ENCODE assay signal across 8 cellular contexts in the genomic region with DNA sequence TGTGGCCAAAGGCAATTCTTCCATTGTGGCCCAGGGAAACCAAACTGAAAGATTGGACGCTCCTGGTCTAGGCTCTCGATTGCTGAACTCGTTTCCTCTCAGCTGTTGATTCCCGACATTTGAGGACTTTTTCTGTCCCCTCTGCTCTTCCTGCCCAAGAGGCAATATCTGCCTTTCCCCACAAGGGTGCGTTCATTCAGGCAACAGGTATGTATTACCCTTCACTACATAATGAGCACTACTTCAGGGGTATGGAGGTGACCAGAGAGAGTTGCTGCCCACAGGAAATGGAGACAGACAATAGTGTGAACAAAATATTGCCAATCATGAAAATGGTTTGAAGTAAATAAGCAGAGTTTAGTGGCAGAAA. TPM values are rescaled to one million over a fixed set of nuclear protein-coding genes. Genes with fewer than 3 reads are reported as not detected.
A peak's percentile ranks its signal among the peaks of the same experiment; 100 is the strongest.
DNase-seq lines count a peak whose midpoint lies in the region; ATAC-seq, FAIRE-seq and TF ChIP-seq lines count a peak whose summit lies in the region.

No MANE protein-coding gene starts in this region.

- no peak overlapping the region for H3K27ac Mint-ChIP-seq in activated CD8-positive, alpha-beta T cell treated with anti-CD3 and anti-CD28 coated beads, Interleukin-2, amount 10 ng/mL, durations not matched to agents 7 days and 5 days

- TF ChIP-seq CTCF in A549 (IDR thresholded peaks at IDR 0.05): no peak; the same call in 2 of the 3 replicates
- peak; percentile 50; the same call in 2 of the 3 replicates for TF ChIP-seq CTCF in GM12872 (IDR thresholded peaks at IDR 0.05; ENCODE audit: insufficient read depth, low read depth, low read length)

- FAIRE-seq in A549 (lab: Jason Lieb, UNC): no peak

- H3K4me3 ChIP-seq in A549: peak overlapping the region; percentile 50

- no peak for TF ChIP-seq EP300 in A549 (IDR thresholded peaks at IDR 0.05)

- 5% methylated on average over 5 of the region's 5 CpGs for WGBS in A549 (ENCODE audit: missing lambda C conversion rate)

- H3K36me3 Mint-ChIP-seq in activated CD8-positive, alpha-beta T cell treated with anti-CD3 and anti-CD28 coated beads, Interleukin-2, amount 10 ng/mL, durations not matched to agents 7 days and 5 days (ENCODE audit: low read depth): no peaks in the 10 kb centered on the region

- CTCF ChIA-PET in A549 (lab: Yijun Ruan, JAX): interaction anchor here (0.6 to 2.3 kb wide), 17 partner anchors 9 to 762 kb away, joined by 3 to 18 read pairs (median 4); a partner anchor contains a TSS
- CTCF ChIA-PET in activated CD8-positive, alpha-beta T cell treated with anti-CD3 and anti-CD28 coated beads, Interleukin-2, amount 10 ng/mL, durations not matched to agents 7 days and 5 days (lab: Charles Lee): interaction anchor here (0.7 to 1.6 kb wide), 14 partner anchors 9 to 519 kb away, joined by 3 to 10 read pairs (median 3); a partner anchor contains a TSS

- POLR2A ChIA-PET in A549 (lab: Yijun Ruan, JAX): interaction anchor here (0.5 to 0.6 kb wide), 2 partner anchors 968 to 1255 kb away, joined by 3 to 4 read pairs; no protein-coding TSS in a partner anchor
- POLR2A ChIA-PET in activated CD8-positive, alpha-beta T cell treated with anti-CD3 and anti-CD28 coated beads, Interleukin-2, amount 10 ng/mL, durations not matched to agents 7 days and 5 days (lab: Charles Lee): interaction anchor here (2.2 kb wide), 1 partner anchor 25 kb away, joined by 15 read pairs; a partner anchor contains a TSS

- no peak for TF ChIP-seq POLR2A in A549 (IDR thresholded peaks at IDR 0.05; ENCODE audit: low read length)

- H3K4me3 Mint-ChIP-seq in activated CD8-positive, alpha-beta T cell treated with anti-CD3 and anti-CD28 coated beads, Interleukin-2, amount 10 ng/mL, durations not matched to agents 7 days and 5 days: peak overlapping the region; percentile 12

- 0 out of 3 replicates have a peak, but pooled peaks cover 2% of the 10 kb centered on the region for H3K9me3 ChIP-seq in A549

- peak overlapping the region; percentile 52 to 55; a peak in 4 of 6 replicates for H3K27ac ChIP-seq in A549

- H3K9me3 Mint-ChIP-seq in activated CD8-positive, alpha-beta T cell treated with anti-CD3 and anti-CD28 coated beads, Interleukin-2, amount 10 ng/mL, durations not matched to agents 7 days and 5 days (ENCODE audit: insufficient read depth): no peaks in the 10 kb centered on the region

- in situ Hi-C loops in G401 (cut with HindIII; ENCODE audit: low sequenced_read_pairs): no loop called here

- H3K4me2 ChIP-seq in A549: peak overlapping the region; percentile 69

- peak; percentile 49 to 67 for DNase-seq in A549 (ENCODE audit: low read depth in 1 of 2, low spot score in 1 of 2)
- no peak for DNase-seq in activated CD8-positive, alpha-beta T cell treated with anti-CD3 and anti-CD28 coated beads, Interleukin-2, amount 10 ng/mL, durations not matched to agents 7 days and 5 days
- DNase-seq in left lobe of liver (ENCODE audit: low spot score): no peak
- DNase-seq in NCI-H2171 (lab: John Stamatoyannopoulos, UW): no peak
- no peak for DNase-seq in G401 (ENCODE audit: low spot score)
- DNase-seq in stimulated activated CD4-positive, alpha-beta T cell treated with anti-CD3 and anti-CD28 coated beads, Interleukin-2, amount 100 ng/mL, for 48 hours: no peak

- H3K4me1 Mint-ChIP-seq in activated CD8-positive, alpha-beta T cell treated with anti-CD3 and anti-CD28 coated beads, Interleukin-2, amount 10 ng/mL, durations not matched to agents 7 days and 5 days (ENCODE audit: low read depth): peaks cover 6% of the 10 kb centered on the region

- H3K4me1 ChIP-seq in A549: no peaks in the 10 kb centered on the region

- TF ChIP-seq RAD21 in A549 (conservative IDR thresholded peaks at IDR 0.05 in 1 of 2, IDR thresholded peaks at IDR 0.05 in 1 of 2): no peak

- ATAC-seq in A549: peak; percentile 85 to 89
- ATAC-seq in HG03460 (IDR thresholded peaks at IDR 0.05; ENCODE audit: unreplicated experiment): peak; percentile 69
- peak; percentile 82 for ATAC-seq in activated CD8-positive, alpha-beta T cell treated with anti-CD3 and anti-CD28 coated beads, Interleukin-2, amount 10 ng/mL, durations not matched to agents 7 days and 5 days
- ATAC-seq in left lobe of liver: peak; percentile 89

- H3K27me3 Mint-ChIP-seq in activated CD8-positive, alpha-beta T cell treated with anti-CD3 and anti-CD28 coated beads, Interleukin-2, amount 10 ng/mL, durations not matched to agents 7 days and 5 days (ENCODE audit: low read depth): peaks cover 13% of the 10 kb centered on the region

TF ChIP-seq in A549, 52 proteins besides CTCF, POLR2A, EP300 and RAD21:
- TF ChIP-seq RCOR1 (IDR thresholded peaks at IDR 0.05; ENCODE audit: low read depth, low read length) (no peak), PHF8 (IDR thresholded peaks at IDR 0.05; ENCODE audit: borderline replicate concordance, low read depth) (0 out of 2 replicates have a peak, but pooled peaks have one; percentile 3)

RNA-seq across cellular contexts. Expression of a gene that starts 8.2 kb away (rescaled TPM):
- polyA plus RNA-seq in A549 (2011; rRNA removed) (not detected in 2 replicates), A549 (2017; fragmentation: RNase III; extraction: RNeasy Plus Mini Kit Qiagen cat#74134 plus additional on column Dnase treatment) (not detected in 3 replicates)
- polyA plus RNA-seq in A549 (2012; cell fraction: cytosol; rRNA removed): not detected in 2 replicates
- not detected in 2 replicates for polyA plus RNA-seq in A549 (2012; cell fraction: nucleus; rRNA removed)
- not detected in 2 replicates for polyA minus RNA-seq in A549 (2011; rRNA and poly(A)+ RNA removed)
- not detected for total RNA-seq in activated CD8-positive, alpha-beta T cell treated with anti-CD3 and anti-CD28 coated beads, Interleukin-2, amount 10 ng/mL, durations not matched to agents 7 days and 5 days
- total RNA-seq in left lobe of liver: not detected
- not detected in 2 replicates for total RNA-seq in G401 (2014; rRNA removed; shearing (Covaris generic))

RNA-seq across cellular contexts. Expression of a gene that starts 24.6 kb away (rescaled TPM):
- 54.2 and 60.3 TPM in 2 replicates for polyA plus RNA-seq in A549 (2011; rRNA removed)
- 12.9 TPM in 2 replicates for polyA plus RNA-seq in A549 (2012; cell fraction: cytosol; rRNA removed)
- polyA plus RNA-seq in A549 (2012; cell fraction: nucleus; rRNA removed): 5.7 and 9.3 TPM in 2 replicates
- 30.8 to 33.9 TPM (median 33.7 TPM) in 3 replicates for polyA plus RNA-seq in A549 (2017; fragmentation: RNase III; extraction: RNeasy Plus Mini Kit Qiagen cat#74134 plus additional on column Dnase treatment)
- polyA minus RNA-seq in A549 (2011; rRNA and poly(A)+ RNA removed): 39.8 and 43.5 TPM in 2 replicates
- total RNA-seq in activated CD8-positive, alpha-beta T cell treated with anti-CD3 and anti-CD28 coated beads, Interleukin-2, amount 10 ng/mL, durations not matched to agents 7 days and 5 days: 10 to 100 TPM; 25.7 to 26.2 TPM
- total RNA-seq in left lobe of liver: 4.7 TPM
- 22.3 and 40.3 TPM in 2 replicates for total RNA-seq in G401 (2014; rRNA removed; shearing (Covaris generic))

Comparison
In these comparisons a context has a peak if more than half of its experiments do, and no peak if none do; other contexts are left out.
1. DNase-seq: peak in A549 (2 of 2); none in activated CD8-positive, alpha-beta T cell treated with anti-CD3 and anti-CD28 coated beads, Interleukin-2, amount 10 ng/mL, durations not matched to agents 7 days and 5 days (single experiment), left lobe of liver (single experiment), NCI-H2171 (single experiment), G401 (single experiment) and stimulated activated CD4-positive, alpha-beta T cell treated with anti-CD3 and anti-CD28 coated beads, Interleukin-2, amount 100 ng/mL, for 48 hours (0 of 2).
2. Peak in every context shown above with its lines, with median percentiles within 50 percentile points of each other: ATAC-seq.